Comparison of ENCODE assay signal across 22 cellular contexts in genomic region chr3:49634736-49635135, GRCh38.
"Had no signal": no experiment of that assay in that cellular context is flagged by ENCODE, and none has a peak within 500 bp of the region (broad histone marks: within the 10 kb centered on the region; RNA-seq: fewer than 3 reads in every experiment).

No MANE protein-coding gene starts in this region.

- H3K9me3 ChIP-seq: body of pancreas, pancreas, right atrium auricular region, thyroid gland had no signal

- DNase-seq: activated CD4-positive, alpha-beta T cell treated with anti-CD3 and anti-CD28 coated beads, Interleukin-2, amount 50 U/mL, for 4 hours; activated effector memory CD4-positive, alpha-beta T cell treated with anti-CD3 and anti-CD28 coated beads, Interleukin-2, amount 50 U/mL, for 16 hours; activated naive CD4-positive, alpha-beta T cell treated with anti-CD3 and anti-CD28 coated beads, Interleukin-2, amount 10 ng/mL, durations not matched to agents 7 days and 5 days; activated naive CD8-positive, alpha-beta T cell treated with anti-CD3 and anti-CD28 coated beads, Interleukin-2, amount 50 U/mL, for 24 hours; body of pancreas; erythroblast; foreskin fibroblast; left ventricle myocardium superior; mammary epithelial cell; midbrain; pancreas; psoas muscle; stimulated activated CD4-positive, alpha-beta T cell treated with anti-CD3 and anti-CD28 coated beads, Interleukin-4, amount 100 ng/mL, for 24 hours; stimulated activated naive CD4-positive, alpha-beta T cell treated with Interleukin-2 at 50 U/mL for 16 hours; T-helper 1 cell; thyroid gland; WERI-Rb-1 had no signal

- H3K36me3 Mint-ChIP-seq: activated naive CD4-positive, alpha-beta T cell treated with anti-CD3 and anti-CD28 coated beads, Interleukin-2, amount 10 ng/mL, durations not matched to agents 7 days and 5 days; natural killer cell treated with Interleukin-12 subunit alpha and Interleukin-12 subunit beta and Interleukin-15 and Interleukin-18, amount 100 ng/mL, for 72 hours had no signal

- ATAC-seq: activated naive CD8-positive, alpha-beta T cell treated with anti-CD3 and anti-CD28 coated beads, Interleukin-2, amount 50 U/mL, for 24 hours; body of pancreas; left ventricle myocardium superior; natural killer cell treated with Interleukin-12 subunit alpha and Interleukin-12 subunit beta and Interleukin-15 and Interleukin-18, amount 100 ng/mL, for 72 hours; pancreas; psoas muscle had no signal

- H3K4me3 ChIP-seq: body of pancreas, cardiac muscle cell, pancreas, psoas muscle, right atrium auricular region, thyroid gland had no signal

- H3K4me1 ChIP-seq: body of pancreas, pancreas, psoas muscle, right atrium auricular region, thyroid gland had no signal

- H3K4me3 Mint-ChIP-seq: activated naive CD4-positive, alpha-beta T cell treated with anti-CD3 and anti-CD28 coated beads, Interleukin-2, amount 10 ng/mL, durations not matched to agents 7 days and 5 days; activated naive CD8-positive, alpha-beta T cell treated with anti-CD3 and anti-CD28 coated beads, Interleukin-2, amount 50 U/mL, for 24 hours; natural killer cell treated with Interleukin-12 subunit alpha and Interleukin-12 subunit beta and Interleukin-15 and Interleukin-18, amount 100 ng/mL, for 72 hours had no signal

- FAIRE-seq: endometrium, pancreas, TTC549 had no signal

- H3K27ac ChIP-seq: body of pancreas, cardiac muscle cell, pancreas, psoas muscle, right atrium auricular region, thyroid gland, WERI-Rb-1 had no signal

- H3K36me3 ChIP-seq: cardiac muscle cell, pancreas, right atrium auricular region, thyroid gland had no signal

- H3K9me3 Mint-ChIP-seq: activated naive CD8-positive, alpha-beta T cell treated with anti-CD3 and anti-CD28 coated beads, Interleukin-2, amount 50 U/mL, for 24 hours; natural killer cell treated with Interleukin-12 subunit alpha and Interleukin-12 subunit beta and Interleukin-15 and Interleukin-18, amount 100 ng/mL, for 72 hours had no signal

- H3K27me3 ChIP-seq: body of pancreas, cardiac muscle cell, pancreas, right atrium auricular region, thyroid gland had no signal

- H3K27ac Mint-ChIP-seq: activated naive CD4-positive, alpha-beta T cell treated with anti-CD3 and anti-CD28 coated beads, Interleukin-2, amount 10 ng/mL, durations not matched to agents 7 days and 5 days; activated naive CD8-positive, alpha-beta T cell treated with anti-CD3 and anti-CD28 coated beads, Interleukin-2, amount 50 U/mL, for 24 hours; natural killer cell treated with Interleukin-12 subunit alpha and Interleukin-12 subunit beta and Interleukin-15 and Interleukin-18, amount 100 ng/mL, for 72 hours had no signal

- H3K4me1 Mint-ChIP-seq: activated naive CD4-positive, alpha-beta T cell treated with anti-CD3 and anti-CD28 coated beads, Interleukin-2, amount 10 ng/mL, durations not matched to agents 7 days and 5 days; activated naive CD8-positive, alpha-beta T cell treated with anti-CD3 and anti-CD28 coated beads, Interleukin-2, amount 50 U/mL, for 24 hours had no signal
